ENCODE assay signal across 21 cellular contexts in the genomic region with DNA sequence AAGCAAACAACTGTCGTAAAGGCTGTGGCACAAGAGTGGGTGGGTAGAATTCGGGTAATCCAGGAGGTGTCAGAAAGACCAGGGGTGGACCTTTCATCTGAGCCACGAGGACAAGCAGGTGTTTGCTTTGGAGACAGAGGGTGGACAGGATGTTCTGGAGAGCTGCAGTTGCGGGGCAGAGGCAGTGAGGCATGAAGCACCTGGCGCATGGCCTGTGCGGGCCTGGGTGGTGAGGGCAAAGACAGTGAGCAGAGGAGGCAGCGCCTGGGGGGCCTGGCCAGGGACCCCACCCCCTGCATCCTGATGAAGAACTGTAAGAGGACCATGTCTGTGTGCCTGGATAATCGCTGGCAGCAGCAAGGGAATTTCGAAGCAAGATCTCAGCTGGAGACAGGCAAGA. TPM values are rescaled to one million over a fixed set of nuclear protein-coding genes. Genes with fewer than 3 reads are reported as not detected.
DNase-seq lines count a peak whose midpoint lies in the region; TF ChIP-seq lines count a peak whose summit lies in the region.
"Had no signal": no experiment of that assay in that cellular context is flagged by ENCODE, and none has a peak within 500 bp of the region (broad histone marks: within the 10 kb centered on the region; RNA-seq: fewer than 3 reads in every experiment).

No MANE protein-coding gene starts in this region.

- no peaks in the 10 kb centered on the region for H4K20me1 ChIP-seq in BLaER1

- H3K9ac ChIP-seq in BLaER1: no peak overlapping the region

- peaks cover 24% of the 10 kb centered on the region for H3K4me1 ChIP-seq in BLaER1
- H3K4me1 ChIP-seq in CD8-positive, alpha-beta memory T cell (ENCODE audit: insufficient read depth, low read length): no peaks in the 10 kb centered on the region
- H3K4me1 ChIP-seq: Peyer's patch, testis had no signal

- CTCF ChIA-PET in CD8-positive, alpha-beta memory T cell (lab: Charles Lee): no interaction called here

- no peaks in the 10 kb centered on the region for H3K27me3 ChIP-seq in BLaER1
- no peaks in the 10 kb centered on the region for H3K27me3 ChIP-seq in CD8-positive, alpha-beta memory T cell (ENCODE audit: insufficient read depth, low read length, poor library complexity, severe bottlenecking)
- H3K27me3 ChIP-seq: Peyer's patch, testis had no signal

- no peak overlapping the region for H3K4me3 Mint-ChIP-seq in CD8-positive, alpha-beta memory T cell
- H3K4me3 Mint-ChIP-seq: activated B cell treated with CpG ODN at 0.5 μM for 24 hours; CD4-positive, CD25-positive, alpha-beta regulatory T cell had no signal

- DNase-seq in DMS53 (lab: John Stamatoyannopoulos, UW) (peak; percentile 98), NCI-H2029 treated with DMSO at 0.1 percent for 48 hours (lab: John Stamatoyannopoulos, UW) (peak; percentile 65), glomerular visceral epithelial cell (ENCODE audit: extremely low spot score) (peak; percentile 24), GM13977 (ENCODE audit: low spot score) (no peak), T-helper 9 cell (no peak), T-helper 2 cell (no peak)
- DNase-seq in CD8-positive, alpha-beta memory T cell: no peak
- DNase-seq: activated B cell treated with CpG ODN at 0.5 μM for 24 hours; activated CD4-positive, alpha-beta T cell treated with anti-CD3 and anti-CD28 coated beads, Interleukin-2, amount 50 U/mL, for 48 hours; activated gamma-delta T cell treated with Interleukin-2 at 50 U/mL for 16 hours; CD4-positive, CD25-positive, alpha-beta regulatory T cell; DMS79; kidney; NCI-H1694; NCI-H226; Peyer's patch; stimulated activated naive CD4-positive, alpha-beta T cell; T1000; testis had no signal

- H3K27ac ChIP-seq in BLaER1: 0 out of 2 replicates have a peak overlapping the region, but pooled peaks have one; percentile 15
- H3K27ac ChIP-seq in CD8-positive, alpha-beta memory T cell (ENCODE audit: low read depth, low read length): no peak overlapping the region
- H3K27ac ChIP-seq: Peyer's patch, testis had no signal

- no peaks in the 10 kb centered on the region for H3K9me3 Mint-ChIP-seq in CD8-positive, alpha-beta memory T cell
- H3K9me3 Mint-ChIP-seq: activated B cell treated with CpG ODN at 0.5 μM for 24 hours had no signal

- no peak overlapping the region for H3K27ac Mint-ChIP-seq in CD8-positive, alpha-beta memory T cell
- H3K27ac Mint-ChIP-seq: activated B cell treated with CpG ODN at 0.5 μM for 24 hours; CD4-positive, CD25-positive, alpha-beta regulatory T cell had no signal

- in situ Hi-C loops in GM13977 (cut with MboI; ENCODE audit: low pct_unique_long_range_greater_than_20kb, low sequenced_read_pairs, unreplicated experiment): no loop called here

- H3K4me2 ChIP-seq in BLaER1: peak overlapping the region; percentile 71

- H3K9me3 ChIP-seq in BLaER1: no peaks in the 10 kb centered on the region
- H3K9me3 ChIP-seq in CD8-positive, alpha-beta memory T cell (ENCODE audit: low read length): no peaks in the 10 kb centered on the region
- H3K9me3 ChIP-seq: Peyer's patch, testis had no signal

- no peak for TF ChIP-seq CTCF in GM13977 (IDR thresholded peaks at IDR 0.05; ENCODE audit: extremely low read depth, insufficient read depth, missing control alignments)

- no peak overlapping the region for H3K4me3 ChIP-seq in BLaER1
- H3K4me3 ChIP-seq in CD8-positive, alpha-beta memory T cell (ENCODE audit: low read length): no peak overlapping the region
- H3K4me3 ChIP-seq: Peyer's patch, smooth muscle cell, testis had no signal

- POLR2A ChIA-PET in CD8-positive, alpha-beta memory T cell (lab: Charles Lee): no interaction called here

- H3K4me1 Mint-ChIP-seq in CD8-positive, alpha-beta memory T cell: no peaks in the 10 kb centered on the region
- H3K4me1 Mint-ChIP-seq: activated B cell treated with CpG ODN at 0.5 μM for 24 hours; CD4-positive, CD25-positive, alpha-beta regulatory T cell had no signal

- H3K36me3 ChIP-seq in BLaER1: no peaks in the 10 kb centered on the region
- H3K36me3 ChIP-seq in CD8-positive, alpha-beta memory T cell (ENCODE audit: insufficient read depth, low read length): no peaks in the 10 kb centered on the region
- H3K36me3 ChIP-seq: Peyer's patch had no signal

- H3K27me3 Mint-ChIP-seq in CD8-positive, alpha-beta memory T cell: peaks cover 0 to 13% of the 10 kb centered on the region in 2 donors
- H3K27me3 Mint-ChIP-seq: activated B cell treated with CpG ODN at 0.5 μM for 24 hours had no signal

- no peaks in the 10 kb centered on the region for H3K36me3 Mint-ChIP-seq in CD8-positive, alpha-beta memory T cell
- H3K36me3 Mint-ChIP-seq: CD4-positive, CD25-positive, alpha-beta regulatory T cell had no signal

RNA-seq across cellular contexts. Expression of gene KIF26B, which starts 24.9 kb away (rescaled TPM):
- under 1 TPM; 0.11 to 0.16 TPM for total RNA-seq in CD8-positive, alpha-beta memory T cell
- polyA plus RNA-seq in CD8-positive, alpha-beta memory T cell: not detected
- total RNA-seq: CD4-positive, CD25-positive, alpha-beta regulatory T cell had no signal
- polyA plus RNA-seq: CD4-positive, CD25-positive, alpha-beta regulatory T cell had no signal

Comparison
In these comparisons a context has a peak if more than half of its experiments do, and no peak if none do; other contexts are left out.
1. DNase-seq: peak in DMS53 (single experiment), NCI-H2029 treated with DMSO at 0.1 percent for 48 hours (single experiment) and glomerular visceral epithelial cell (single experiment); none in GM13977 (single experiment), T-helper 9 cell (single experiment), T-helper 2 cell (0 of 5) and CD8-positive, alpha-beta memory T cell (0 of 5).